Comparison of ENCODE assay signal across 8 cellular contexts in the genomic region with DNA sequence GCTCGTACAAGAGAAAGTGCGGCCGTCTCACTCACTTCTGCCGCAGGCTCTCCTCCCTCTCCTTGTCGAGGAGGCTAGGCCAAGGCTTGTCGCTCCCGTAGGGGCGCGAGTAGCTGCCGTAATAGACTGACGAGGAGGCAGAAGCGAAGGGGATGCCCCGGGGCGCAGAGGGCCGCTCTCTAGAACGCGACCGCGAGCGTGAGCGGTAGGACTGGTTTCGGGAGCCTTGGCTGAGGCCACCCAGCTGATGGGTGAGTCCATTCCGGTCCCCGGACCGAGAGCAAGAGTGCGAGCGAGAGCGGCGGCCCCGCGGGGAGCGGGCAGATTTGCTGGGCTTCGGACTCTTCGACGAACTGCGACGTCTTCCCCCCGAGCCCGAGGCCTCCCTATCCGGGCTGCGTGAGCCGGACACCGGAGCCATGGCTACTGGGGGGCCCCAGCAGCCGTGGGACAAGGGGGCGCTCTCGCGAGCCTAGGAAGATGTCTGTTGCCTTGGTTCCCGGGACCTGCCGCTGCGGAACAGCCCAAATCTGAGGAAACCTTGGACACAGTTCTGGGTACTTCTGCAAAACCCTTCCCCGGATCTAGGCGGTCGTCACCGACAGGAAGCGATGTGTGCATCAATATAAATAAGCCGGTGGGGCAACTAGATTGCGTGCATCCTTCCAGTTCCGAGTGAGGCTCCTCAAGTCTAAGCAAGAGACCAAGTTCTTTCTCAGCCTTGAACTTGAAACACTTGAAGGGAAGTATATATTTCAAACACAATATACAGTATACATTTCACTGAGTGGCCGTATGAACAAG. TPM values are rescaled to one million over a fixed set of nuclear protein-coding genes. Genes with fewer than 3 reads are reported as not detected.
DNase-seq lines count a peak whose midpoint lies in the region; ATAC-seq and TF ChIP-seq lines count a peak whose summit lies in the region.

A gene (minus strand): TSS at position 567 of the 804 bp plus-strand sequence. CDS start 146 bp downstream, at position 421.

- H3K27me3 Mint-ChIP-seq in T-helper 1 cell treated with Interleukin-12 subunit alpha and Interleukin-12 subunit beta and Interleukin-4 antibody, amounts not matched to agents 30 μg/mL and 1 μg/mL, for 36 hours (ENCODE audit: low read depth): peaks cover 2% of the 10 kb centered on the region
- H3K27me3 Mint-ChIP-seq in progenitor cell of endocrine pancreas: peaks cover 1% of the 10 kb centered on the region

- H3K9me3 ChIP-seq in left ventricle myocardium inferior (replicated peaks): no peaks in the 10 kb centered on the region

- no peak for TF ChIP-seq CTCF in left ventricle myocardium inferior (IDR thresholded peaks at IDR 0.05; ENCODE audit: borderline replicate concordance)
- no peak for TF ChIP-seq CTCF in progenitor cell of endocrine pancreas (IDR thresholded peaks at IDR 0.05; ENCODE audit: unreplicated experiment)

- H3K4me1 Mint-ChIP-seq in T-helper 1 cell treated with Interleukin-12 subunit alpha and Interleukin-12 subunit beta and Interleukin-4 antibody, amounts not matched to agents 30 μg/mL and 1 μg/mL, for 36 hours (ENCODE audit: low read depth): peaks cover 17% of the 10 kb centered on the region
- peaks cover 6% of the 10 kb centered on the region for H3K4me1 Mint-ChIP-seq in progenitor cell of endocrine pancreas (ENCODE audit: low read depth)

- no peaks in the 10 kb centered on the region for H3K9me3 Mint-ChIP-seq in T-helper 1 cell treated with Interleukin-12 subunit alpha and Interleukin-12 subunit beta and Interleukin-4 antibody, amounts not matched to agents 30 μg/mL and 1 μg/mL, for 36 hours
- peaks cover 6% of the 10 kb centered on the region for H3K9me3 Mint-ChIP-seq in progenitor cell of endocrine pancreas (ENCODE audit: low read depth)

- peak within 1 kb of the TSS; percentile 85 for H3K4me3 ChIP-seq in left ventricle myocardium inferior
- H3K4me3 ChIP-seq in urinary bladder (ENCODE audit: low read depth, low read length): peak within 1 kb of the TSS; percentile 73

- H3K27ac Mint-ChIP-seq in T-helper 1 cell treated with Interleukin-12 subunit alpha and Interleukin-12 subunit beta and Interleukin-4 antibody, amounts not matched to agents 30 μg/mL and 1 μg/mL, for 36 hours: peak within 1 kb of the TSS; percentile 99
- peak within 1 kb of the TSS; percentile 77 for H3K27ac Mint-ChIP-seq in progenitor cell of endocrine pancreas

- peak within 1 kb of the TSS; percentile 99 for H3K4me3 Mint-ChIP-seq in T-helper 1 cell treated with Interleukin-12 subunit alpha and Interleukin-12 subunit beta and Interleukin-4 antibody, amounts not matched to agents 30 μg/mL and 1 μg/mL, for 36 hours
- H3K4me3 Mint-ChIP-seq in progenitor cell of endocrine pancreas (ENCODE audit: low read depth): peak within 1 kb of the TSS; percentile 87

- under 1% methylated on average over 59 of the region's 59 CpGs for WGBS in urinary bladder

- ATAC-seq in GM18499 (IDR thresholded peaks at IDR 0.05; ENCODE audit: insufficient read depth, unreplicated experiment) (peak; percentile 53), HG02885 (IDR thresholded peaks at IDR 0.05; ENCODE audit: poor library complexity, unreplicated experiment) (peak; percentile 79)

- H3K36me3 ChIP-seq in left ventricle myocardium inferior (no peaks in the 10 kb centered on the region), urinary bladder (ENCODE audit: insufficient read depth) (no peaks in the 10 kb centered on the region)

- no peaks in the 10 kb centered on the region for H3K27me3 ChIP-seq in left ventricle myocardium inferior (ENCODE audit: low read depth)

- peaks cover 5% of the 10 kb centered on the region for H3K36me3 Mint-ChIP-seq in T-helper 1 cell treated with Interleukin-12 subunit alpha and Interleukin-12 subunit beta and Interleukin-4 antibody, amounts not matched to agents 30 μg/mL and 1 μg/mL, for 36 hours (ENCODE audit: low read depth)
- peaks cover 3% of the 10 kb centered on the region for H3K36me3 Mint-ChIP-seq in progenitor cell of endocrine pancreas (ENCODE audit: insufficient read depth)

- intact Hi-C loops in left ventricle myocardium inferior (cut with micrococcal nuclease): no loop called here

- peak within 1 kb of the TSS; percentile 83 for H3K27ac ChIP-seq in angular gyrus (ENCODE audit: low read depth, low read length)
- H3K27ac ChIP-seq in left ventricle myocardium inferior (replicated peaks): peak within 1 kb of the TSS; percentile 91
- H3K27ac ChIP-seq in urinary bladder (ENCODE audit: low read depth): peak within 1 kb of the TSS; percentile 92

- peaks cover 19% of the 10 kb centered on the region for H3K4me1 ChIP-seq in left ventricle myocardium inferior
- H3K4me1 ChIP-seq in urinary bladder (ENCODE audit: insufficient read depth): no peaks in the 10 kb centered on the region

- DNase-seq in NCI-H146 treated with DMSO at 0.1 percent for 48 hours (lab: John Stamatoyannopoulos, UW; ENCODE audit: unreplicated experiment) (peak; percentile 75), left ventricle myocardium inferior (peak; percentile 71), progenitor cell of endocrine pancreas (ENCODE audit: low spot score, unreplicated experiment) (peak; percentile 55)

RNA-seq across cellular contexts. Expression of the gene that starts here (rescaled TPM):
- total RNA-seq in left ventricle myocardium inferior (5.0 TPM), progenitor cell of endocrine pancreas (8.3 and 9.1 TPM in 2 replicates), urinary bladder (11.5 TPM)
- polyA plus RNA-seq in urinary bladder: 6.8 TPM

Comparison
In these comparisons a context has a peak if more than half of its experiments do, and no peak if none do; other contexts are left out.
1. Peak in every context shown above with its lines: DNase-seq, ATAC-seq, H3K4me3 ChIP-seq and H3K27ac ChIP-seq.